Comparison of ENCODE assay signal across 12 cellular contexts in the genomic region with DNA sequence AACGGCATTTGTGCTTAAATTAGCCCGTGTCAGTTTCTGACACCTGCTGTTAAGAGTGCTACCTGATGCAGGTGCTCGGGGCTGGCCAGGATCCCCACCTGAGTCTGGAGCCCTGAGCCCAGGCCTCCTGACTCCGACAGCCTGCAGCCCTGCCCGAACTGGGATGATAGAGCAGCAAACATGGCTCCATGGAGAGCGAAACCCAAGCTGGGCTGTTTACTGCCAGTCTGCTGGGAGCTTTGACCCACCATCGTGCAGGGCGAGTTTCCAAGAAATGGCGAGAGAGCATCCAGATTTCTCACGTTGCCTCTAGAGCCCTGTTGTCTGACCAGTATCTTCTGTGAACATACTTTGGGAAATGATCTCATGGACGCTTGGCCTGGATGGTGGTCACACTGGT.
"Had no signal": no experiment of that assay in that cellular context is flagged by ENCODE, and none has a peak within 500 bp of the region (broad histone marks: within the 10 kb centered on the region; RNA-seq: fewer than 3 reads in every experiment).

No MANE protein-coding gene starts in this region.

- H3K27me3 ChIP-seq: dorsolateral prefrontal cortex, gastroesophageal sphincter, upper lobe of right lung had no signal

- H3K4me3 ChIP-seq: dorsolateral prefrontal cortex, gastroesophageal sphincter, skin epidermis, upper lobe of right lung had no signal

- H3K9me3 ChIP-seq: upper lobe of right lung had no signal

- FAIRE-seq: astrocyte had no signal

- DNase-seq: activated naive CD4-positive, alpha-beta T cell treated with anti-CD3 and anti-CD28 coated beads, Interleukin-2, amount 10 ng/mL, durations not matched to agents 7 days and 5 days; activated T-cell treated with anti-CD3 and anti-CD28 coated beads, Interleukin-2, amount 50 U/mL, for 1 hour; erythroblast; islet precursor cell; stimulated activated CD4-positive, alpha-beta T cell treated with anti-CD3 and anti-CD28 coated beads, Interleukin-4, amount 100 ng/mL, for 4 hours; stimulated activated CD8-positive, alpha-beta memory T cell treated with anti-CD3 and anti-CD28 coated beads, Interleukin-4, amount 100 ng/mL, for 48 hours; T-helper 2 cell; upper lobe of right lung had no signal

- H3K27ac ChIP-seq: dorsolateral prefrontal cortex, upper lobe of right lung had no signal
